In genomic region chr16:49781401-49781800, GRCh38 we compare ENCODE assay signal across 27 cellular contexts.
"Had no signal": no experiment of that assay in that cellular context is flagged by ENCODE, and none has a peak within 500 bp of the region (broad histone marks: within the 10 kb centered on the region; RNA-seq: fewer than 3 reads in every experiment).

No MANE protein-coding gene starts in this region.

- H3K27ac ChIP-seq: SJSA1 had no signal

- H3K9me3 ChIP-seq: SJSA1 had no signal

- H3K27me3 Mint-ChIP-seq: activated naive CD8-positive, alpha-beta T cell treated with anti-CD3 and anti-CD28 coated beads, Interleukin-2, amount 50 U/mL, for 24 hours; brain had no signal

- DNase-seq: activated CD4-positive, alpha-beta T cell treated with anti-CD3 and anti-CD28 coated beads for 48 hours; activated CD4-positive, alpha-beta T cell treated with anti-CD3 and anti-CD28 coated beads, Interleukin-2, amount 50 U/mL, for 4 hours; activated CD4-positive, CD25-positive, alpha-beta regulatory T cell treated with anti-CD3 and anti-CD28 coated beads, Interleukin-2, amount 50 U/mL, for 72 hours; activated CD8-positive, alpha-beta memory T cell treated with anti-CD3 and anti-CD28 coated beads, Interleukin-2, amount 50 U/mL, for 48 hours; activated CD8-positive, alpha-beta T cell treated with anti-CD3 and anti-CD28 coated beads, Interleukin-2, amount 10 ng/mL, durations not matched to agents 7 days and 5 days; activated effector memory CD4-positive, alpha-beta T cell treated with Interleukin-2 at 50 U/mL for 16 hours; activated naive CD4-positive, alpha-beta T cell; activated naive CD8-positive, alpha-beta T cell treated with anti-CD3 and anti-CD28 coated beads, Interleukin-2, amount 50 U/mL, for 24 hours; activated T-cell treated with anti-CD3 and anti-CD28 coated beads, Interleukin-2, amount 50 U/mL, for 1 hour; amygdala; KG1; NCI-H1048; NCI-H146; NCI-H187 treated with DMSO at 0.1 percent for 48 hours; NCI-H2081 treated with DMSO at 0.1 percent for 48 hours; NCI-H226; NCI-H526 treated with DMSO at 0.1 percent for 48 hours; NCI-H82; SHP77; T-helper 9 cell had no signal

- H3K4me3 Mint-ChIP-seq: activated CD8-positive, alpha-beta T cell treated with anti-CD3 and anti-CD28 coated beads, Interleukin-2, amount 10 ng/mL, durations not matched to agents 7 days and 5 days; activated naive CD8-positive, alpha-beta T cell treated with anti-CD3 and anti-CD28 coated beads, Interleukin-2, amount 50 U/mL, for 24 hours; activated T-helper 1 cell treated with anti-CD3 and anti-CD28 coated beads, Interleukin-12 subunit alpha, Interleukin-12 subunit beta, Interleukin-2, Interleukin-4 antibody, amounts not matched to agents 30 ng/mL and 10 ng/mL and 1 ng/mL, durations not matched to agents 14 hours and 24 hours and 36 hours; brain; IgD-negative memory B cell; T-helper 1 cell treated with Interleukin-12 subunit alpha and Interleukin-12 subunit beta and Interleukin-4 antibody, amounts not matched to agents 30 μg/mL and 1 μg/mL, for 36 hours; WTC11 had no signal

- H3K4me1 Mint-ChIP-seq: activated naive CD8-positive, alpha-beta T cell treated with anti-CD3 and anti-CD28 coated beads, Interleukin-2, amount 50 U/mL, for 24 hours; IgD-negative memory B cell had no signal

- H3K27ac Mint-ChIP-seq: activated CD8-positive, alpha-beta T cell treated with anti-CD3 and anti-CD28 coated beads, Interleukin-2, amount 10 ng/mL, durations not matched to agents 7 days and 5 days; activated naive CD8-positive, alpha-beta T cell treated with anti-CD3 and anti-CD28 coated beads, Interleukin-2, amount 50 U/mL, for 24 hours; activated T-helper 1 cell treated with anti-CD3 and anti-CD28 coated beads, Interleukin-12 subunit alpha, Interleukin-12 subunit beta, Interleukin-2, Interleukin-4 antibody, amounts not matched to agents 30 ng/mL and 10 ng/mL and 1 ng/mL, durations not matched to agents 14 hours and 24 hours and 36 hours; IgD-negative memory B cell; T-helper 1 cell treated with Interleukin-12 subunit alpha and Interleukin-12 subunit beta and Interleukin-4 antibody, amounts not matched to agents 30 μg/mL and 1 μg/mL, for 36 hours had no signal

- H3K36me3 Mint-ChIP-seq: activated naive CD4-positive, alpha-beta T cell treated with anti-CD3 and anti-CD28 coated beads, Interleukin-2, amount 50 U/mL, for 72 hours; IgD-negative memory B cell had no signal

- H3K4me3 ChIP-seq: SJSA1 had no signal

- H3K9me3 Mint-ChIP-seq: activated naive CD4-positive, alpha-beta T cell treated with anti-CD3 and anti-CD28 coated beads, Interleukin-2, amount 50 U/mL, for 72 hours; activated naive CD8-positive, alpha-beta T cell treated with anti-CD3 and anti-CD28 coated beads, Interleukin-2, amount 50 U/mL, for 24 hours; activated T-helper 1 cell treated with anti-CD3 and anti-CD28 coated beads, Interleukin-12 subunit alpha, Interleukin-12 subunit beta, Interleukin-2, Interleukin-4 antibody, amounts not matched to agents 30 ng/mL and 10 ng/mL and 1 ng/mL, durations not matched to agents 14 hours and 24 hours and 36 hours; IgD-negative memory B cell; T-helper 1 cell treated with Interleukin-12 subunit alpha and Interleukin-12 subunit beta and Interleukin-4 antibody, amounts not matched to agents 30 μg/mL and 1 μg/mL, for 36 hours had no signal

- ATAC-seq: activated CD8-positive, alpha-beta T cell treated with anti-CD3 and anti-CD28 coated beads, Interleukin-2, amount 10 ng/mL, durations not matched to agents 7 days and 5 days; activated naive CD4-positive, alpha-beta T cell treated with anti-CD3 and anti-CD28 coated beads, Interleukin-2, amount 50 U/mL, for 72 hours; activated naive CD8-positive, alpha-beta T cell treated with anti-CD3 and anti-CD28 coated beads, Interleukin-2, amount 50 U/mL, for 24 hours; WTC11 had no signal

- H3K27me3 ChIP-seq: SJSA1 had no signal
